ENCODE assay signal across 1 cellular context in genomic region chr5:173790177-173790719, GRCh38.
TF ChIP-seq lines count a peak whose summit lies in the region.

No MANE protein-coding gene starts in this region.

TF ChIP-seq in A549, 52 proteins besides CTCF, POLR2A, EP300 and RAD21 (continued from another document):
- TF ChIP-seq EHF (CRISPR knock-in tag; IDR thresholded peaks at IDR 0.05) (no peak), HOXB13 (CRISPR knock-in tag; IDR thresholded peaks at IDR 0.05; ENCODE audit: low read depth) (no peak), MAFK (IDR thresholded peaks at IDR 0.05; ENCODE audit: partially characterized antibody) (no peak), ZSCAN20 (CRISPR knock-in tag; IDR thresholded peaks at IDR 0.05) (no peak), CBX2 (IDR thresholded peaks at IDR 0.05; ENCODE audit: borderline replicate concordance, low read depth) (no peak), RNF2 (IDR thresholded peaks at IDR 0.05; ENCODE audit: borderline replicate concordance, low read depth) (no peak)
